Comparison of ENCODE assay signal across 11 cellular contexts in the genomic region with DNA sequence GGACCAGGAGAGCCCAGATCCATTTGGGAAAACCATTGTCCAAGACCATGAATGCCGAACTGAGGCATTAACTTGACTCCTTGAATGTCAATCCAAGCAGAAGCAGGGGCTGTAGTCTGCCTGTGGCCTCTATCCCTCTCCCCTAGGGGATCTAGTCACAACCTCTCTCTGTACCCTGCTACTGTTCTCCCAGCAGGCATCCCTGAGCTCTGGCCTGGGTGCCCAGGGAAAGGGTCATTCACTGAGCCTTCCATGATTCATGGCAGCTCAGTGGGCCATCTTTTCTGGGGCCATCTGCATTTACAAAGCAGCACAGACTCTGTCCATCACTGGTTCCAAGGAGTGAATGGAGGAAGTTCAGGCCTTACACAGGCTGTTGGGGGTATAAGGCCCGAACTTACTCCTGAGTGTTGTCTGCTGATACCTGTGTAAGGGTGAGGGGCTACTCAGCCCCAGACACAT.
DNase-seq lines count a peak whose midpoint lies in the region; ATAC-seq and TF ChIP-seq lines count a peak whose summit lies in the region.
"Had no signal": no experiment of that assay in that cellular context is flagged by ENCODE, and none has a peak within 500 bp of the region (broad histone marks: within the 10 kb centered on the region; RNA-seq: fewer than 3 reads in every experiment).

No MANE protein-coding gene starts in this region.

- H3K4me1 ChIP-seq in IMR-90 (ENCODE audit: control insufficient read depth, insufficient read depth, low read length): peaks cover 49% of the 10 kb centered on the region
- H3K4me1 ChIP-seq in subcutaneous abdominal adipose tissue (ENCODE audit: control insufficient read depth in 5 of 5, insufficient read depth in 5 of 5, low read length in 5 of 5): peaks cover 39 to 69% (median 64%) of the 10 kb centered on the region in 5 donors

- H4K5ac ChIP-seq in IMR-90 (ENCODE audit: low read depth, low read length): peak overlapping the region; percentile 98

- H3K56ac ChIP-seq in IMR-90 (ENCODE audit: extremely low read depth, insufficient read depth, low read length): peak overlapping the region; percentile 97

- peaks cover 6% of the 10 kb centered on the region for H3K4me1 Mint-ChIP-seq in central memory CD8-positive, alpha-beta T cell
- peaks cover 70% of the 10 kb centered on the region for H3K4me1 Mint-ChIP-seq in mesothelial cell of epicardium

- H2BK120ac ChIP-seq in IMR-90 (ENCODE audit: low read depth, low read length): peak overlapping the region; percentile 98

- H3K9ac ChIP-seq in IMR-90 (ENCODE audit: low read depth, low read length) (peak overlapping the region; percentile 86), subcutaneous abdominal adipose tissue (ENCODE audit: low read length in 5 of 5) (peak overlapping the region in 1 of 5 donors; percentile 66)

- TF ChIP-seq POLR2A in IMR-90 (IDR thresholded peaks at IDR 0.05; ENCODE audit: low read depth, low read length) (peak; percentile 3; the same call in 1 of the 2 replicates), GM18505 (IDR thresholded peaks at IDR 0.05; ENCODE audit: borderline replicate concordance, extremely low read depth, insufficient read depth, insufficient read length) (no peak)

- intact Hi-C loops in IMR-90 (cut with micrococcal nuclease): loop anchor here (1.0 kb wide), 1 partner anchor 148 kb away; no protein-coding TSS in a partner anchor

- H3K9me1 ChIP-seq in IMR-90 (ENCODE audit: insufficient read depth, low read length): peaks cover 58% of the 10 kb centered on the region

- H2BK5ac ChIP-seq in IMR-90 (ENCODE audit: low read depth, low read length, poor library complexity, severe bottlenecking): peak overlapping the region; percentile 96

- dilution Hi-C loops in IMR-90 (cut with HindIII; ENCODE audit: low sequenced_read_pairs, unreplicated experiment): no loop called here

- H3K4me3 Mint-ChIP-seq in central memory CD8-positive, alpha-beta T cell: no peak overlapping the region
- no peak overlapping the region for H3K4me3 Mint-ChIP-seq in mesothelial cell of epicardium

- peak overlapping the region; percentile 96 for H3K18ac ChIP-seq in IMR-90 (ENCODE audit: low read depth, low read length)

- H3K23ac ChIP-seq in IMR-90 (ENCODE audit: low read depth, low read length): peak overlapping the region; percentile 95

- H3K27me3 ChIP-seq in IMR-90 (ENCODE audit: control insufficient read depth, insufficient read depth, low read length) (no peaks in the 10 kb centered on the region), subcutaneous abdominal adipose tissue (ENCODE audit: control insufficient read depth in 5 of 5, insufficient read depth in 4 of 5, low read length in 5 of 5) (no peaks in the 10 kb centered on the region)
- H3K27me3 ChIP-seq: MG63 had no signal

- H4K91ac ChIP-seq in IMR-90 (ENCODE audit: insufficient read depth, low read depth, low read length): peak overlapping the region; percentile 99

- no peak for TF ChIP-seq RAD21 in IMR-90 (IDR thresholded peaks at IDR 0.05; ENCODE audit: low read length)

- peaks cover 0 to 27% of the 10 kb centered on the region in 2 experiments; a peak in 2 of 4 replicates for H3K79me1 ChIP-seq in IMR-90 (ENCODE audit: low read depth in 1 of 2, low read length in 2 of 2)

- peak overlapping the region; percentile 97 to 99 for H4K8ac ChIP-seq in IMR-90 (ENCODE audit: low read depth in 2 of 2, low read length in 2 of 2)

- CTCF ChIA-PET in IMR-90 (lab: Yijun Ruan, JAX): no interaction called here

- H2AK5ac ChIP-seq in IMR-90 (ENCODE audit: low read depth, low read length): peak overlapping the region; percentile 98

- no peaks in the 10 kb centered on the region for H3K27me3 Mint-ChIP-seq in central memory CD8-positive, alpha-beta T cell
- no peaks in the 10 kb centered on the region for H3K27me3 Mint-ChIP-seq in mesothelial cell of epicardium (ENCODE audit: low read depth)

- no peaks in the 10 kb centered on the region for H3K9me3 Mint-ChIP-seq in central memory CD8-positive, alpha-beta T cell
- H3K9me3 Mint-ChIP-seq in mesothelial cell of epicardium: no peaks in the 10 kb centered on the region

- no peaks in the 10 kb centered on the region for H3K36me3 ChIP-seq in IMR-90 (ENCODE audit: control insufficient read depth, insufficient read depth, low read length)
- H3K36me3 ChIP-seq in subcutaneous abdominal adipose tissue (ENCODE audit: control insufficient read depth in 5 of 5, insufficient read depth in 5 of 5, low read length in 5 of 5): no peaks in the 10 kb centered on the region
- H3K36me3 ChIP-seq: MG63 had no signal

- no peak for DNase-seq in IMR-90
- no peak for DNase-seq in central memory CD8-positive, alpha-beta T cell (ENCODE audit: low spot score in 2 of 2)
- no peak for DNase-seq in mesothelial cell of epicardium (ENCODE audit: low spot score in 2 of 2, unreplicated experiment in 2 of 2)
- DNase-seq in activated CD4-positive, alpha-beta T cell treated with anti-CD3 and anti-CD28 coated beads for 48 hours: no peak
- DNase-seq: activated CD8-positive, alpha-beta memory T cell treated with anti-CD3 and anti-CD28 coated beads, Interleukin-2, amount 50 U/mL, for 48 hours; C1 segment of cervical spinal cord had no signal

- POLR2A ChIA-PET in IMR-90 (lab: Charles Lee; ENCODE audit: unreplicated experiment): no interaction called here

- TF ChIP-seq CTCF in IMR-90 (conservative IDR thresholded peaks at IDR 0.05; ENCODE audit: low read depth, low read length) (no peak), mesothelial cell of epicardium (IDR thresholded peaks at IDR 0.05; ENCODE audit: unreplicated experiment) (no peak)

- H2BK20ac ChIP-seq in IMR-90 (ENCODE audit: low read depth, low read length): peak overlapping the region; percentile 99

- no peaks in the 10 kb centered on the region for H4K20me1 ChIP-seq in IMR-90 (ENCODE audit: insufficient read depth, low read length)

- peak overlapping the region; percentile 88 for H2BK15ac ChIP-seq in IMR-90 (ENCODE audit: low read depth, low read length)

- peak overlapping the region; percentile 87 for H2AK9ac ChIP-seq in IMR-90 (replicated peaks; ENCODE audit: low read depth, low read length, poor library complexity)

- H3K27ac Mint-ChIP-seq in central memory CD8-positive, alpha-beta T cell (ENCODE audit: low read depth): peak overlapping the region; percentile 10
- H3K27ac Mint-ChIP-seq in mesothelial cell of epicardium: peak overlapping the region; percentile 91

- peak overlapping the region; percentile 1 for H2AFZ ChIP-seq in IMR-90 (replicated peaks; ENCODE audit: low read length, poor library complexity)

- H3K36me3 Mint-ChIP-seq in central memory CD8-positive, alpha-beta T cell (ENCODE audit: insufficient read depth): no peaks in the 10 kb centered on the region
- no peaks in the 10 kb centered on the region for H3K36me3 Mint-ChIP-seq in mesothelial cell of epicardium

- H3K4me3 ChIP-seq in IMR-90 (ENCODE audit: insufficient read depth, low read depth, low read length) (no peak overlapping the region), subcutaneous abdominal adipose tissue (ENCODE audit: low read depth in 1 of 5, low read length in 5 of 5) (peak overlapping the region in 1 of 5 donors; percentile 17)
- H3K4me3 ChIP-seq: MG63 had no signal

- peak overlapping the region; percentile 100 for H3K27ac ChIP-seq in IMR-90 (ENCODE audit: insufficient read depth, low read length)
- H3K27ac ChIP-seq in subcutaneous abdominal adipose tissue (ENCODE audit: low read depth, low read length): peak overlapping the region; percentile 73

- in situ Hi-C loops in IMR-90 (cut with MboI; ENCODE audit: low sequenced_read_pairs): loop anchor here (10.0 kb wide), 1 partner anchor 150 kb away; the partner anchor contains the start of gene ZFP36L2

- H3K9me3 ChIP-seq in IMR-90 (ENCODE audit: control insufficient read depth, insufficient read depth, low read length): no peaks in the 10 kb centered on the region
- no peaks in the 10 kb centered on the region for H3K9me3 ChIP-seq in subcutaneous abdominal adipose tissue (ENCODE audit: control insufficient read depth in 5 of 5, low read length in 5 of 5)
- H3K9me3 ChIP-seq: MG63 had no signal

- no CpG with 5 or more reads among the region's 2 CpGs for WGBS in IMR-90 (ENCODE audit: extremely low coverage in 2 of 2, insufficient read length in 1 of 2), 2 experiments

- ATAC-seq in IMR-90 (ENCODE audit: low read depth) (peak; percentile 8; the same call in 1 of the 2 replicates), HG03460 (IDR thresholded peaks at IDR 0.05; ENCODE audit: unreplicated experiment) (no peak), GM19452 (IDR thresholded peaks at IDR 0.05; ENCODE audit: unreplicated experiment) (no peak), GM18505 (IDR thresholded peaks at IDR 0.05; ENCODE audit: unreplicated experiment) (no peak)
- no peak for ATAC-seq in central memory CD8-positive, alpha-beta T cell (replicated peaks; ENCODE audit: extremely low read depth, poor library complexity, severe bottlenecking)

- H3K4me2 ChIP-seq in IMR-90 (ENCODE audit: low read depth, low read length): peak overlapping the region; percentile 8; the same call in 1 of the 2 replicates

- no TSS peak for BruUV-seq in IMR-90 (replicated peaks; lab: Mats Ljungman, UMichigan)

- H3K14ac ChIP-seq in IMR-90 (replicated peaks; ENCODE audit: low read depth, low read length): peak overlapping the region; percentile 96

- H3K4ac ChIP-seq in IMR-90 (ENCODE audit: low read depth, low read length): peak overlapping the region; percentile 99

TF ChIP-seq in IMR-90, 13 proteins besides CTCF, POLR2A, EP300 and RAD21:
- TF ChIP-seq, protein P1, sequence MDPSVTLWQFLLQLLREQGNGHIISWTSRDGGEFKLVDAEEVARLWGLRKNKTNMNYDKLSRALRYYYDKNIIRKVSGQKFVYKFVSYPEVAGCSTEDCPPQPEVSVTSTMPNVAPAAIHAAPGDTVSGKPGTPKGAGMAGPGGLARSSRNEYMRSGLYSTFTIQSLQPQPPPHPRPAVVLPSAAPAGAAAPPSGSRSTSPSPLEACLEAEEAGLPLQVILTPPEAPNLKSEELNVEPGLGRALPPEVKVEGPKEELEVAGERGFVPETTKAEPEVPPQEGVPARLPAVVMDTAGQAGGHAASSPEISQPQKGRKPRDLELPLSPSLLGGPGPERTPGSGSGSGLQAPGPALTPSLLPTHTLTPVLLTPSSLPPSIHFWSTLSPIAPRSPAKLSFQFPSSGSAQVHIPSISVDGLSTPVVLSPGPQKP (IDR thresholded peaks at IDR 0.05; ENCODE audit: borderline replicate concordance, low read depth, low read length): no peak
- TF ChIP-seq CHD1 (IDR thresholded peaks at IDR 0.05; ENCODE audit: low read depth, low read length) (0 out of 2 replicates have a peak, but pooled peaks have one; percentile 59), BHLHE40 (IDR thresholded peaks at IDR 0.05; ENCODE audit: low read depth, low read length) (no peak)
